In genomic region chr7:18508441-18509427, GRCh38 we compare ENCODE assay signal across 7 cellular contexts. TPM values are rescaled to one million over a fixed set of nuclear protein-coding genes. Genes with fewer than 3 reads are reported as not detected.
DNase-seq lines count a peak whose midpoint lies in the region; ATAC-seq and TF ChIP-seq lines count a peak whose summit lies in the region.

No MANE protein-coding gene starts in this region.

- H3K4me3 Mint-ChIP-seq in dendritic cell treated with granulocyte-macrophage colony-stimulating factor and Interleukin-4, amounts not matched to agents 40 ng/mL and 50 ng/mL, for 4 days: no peak overlapping the region
- peak overlapping the region in 1 of 10 donors; percentile 30 for H3K4me3 Mint-ChIP-seq in naive thymus-derived CD4-positive, alpha-beta T cell

- intact Hi-C loops in dendritic cell treated with granulocyte-macrophage colony-stimulating factor and Interleukin-4, amounts not matched to agents 40 ng/mL and 50 ng/mL, for 4 days (cut with micrococcal nuclease): no loop called here
- intact Hi-C loops in naive thymus-derived CD4-positive, alpha-beta T cell (cut with micrococcal nuclease): no loop called here

- POLR2A ChIA-PET in HEK293 (lab: Yijun Ruan, JAX): no interaction called here
- POLR2A ChIA-PET in naive thymus-derived CD4-positive, alpha-beta T cell (lab: Charles Lee): no interaction called here

- H3K4me1 ChIP-seq in HEK293 (ENCODE audit: control insufficient read depth, insufficient read depth, low read length): no peaks in the 10 kb centered on the region
- no peaks in the 10 kb centered on the region for H3K4me1 ChIP-seq in naive thymus-derived CD4-positive, alpha-beta T cell (ENCODE audit: control insufficient read depth in 2 of 2, insufficient read depth in 2 of 2, low read length in 2 of 2)

- ATAC-seq in GM18508 (IDR thresholded peaks at IDR 0.05; ENCODE audit: insufficient read depth, unreplicated experiment): peak; percentile 77
- ATAC-seq in naive thymus-derived CD4-positive, alpha-beta T cell: peak; percentile 62

- no peak for TF ChIP-seq CTCF in HEK293 (tag by site-specific recombination; IDR thresholded peaks at IDR 0.05)

- H3K36me3 ChIP-seq in HEK293 (ENCODE audit: control insufficient read depth in 2 of 2, insufficient read depth in 1 of 2, low read length in 2 of 2): no peaks in the 10 kb centered on the region
- no peaks in the 10 kb centered on the region for H3K36me3 ChIP-seq in MG63
- no peaks in the 10 kb centered on the region for H3K36me3 ChIP-seq in naive thymus-derived CD4-positive, alpha-beta T cell (ENCODE audit: control insufficient read depth in 2 of 3, insufficient read depth in 3 of 3, low read length in 3 of 3)

- no peaks in the 10 kb centered on the region for H3K27me3 Mint-ChIP-seq in dendritic cell treated with granulocyte-macrophage colony-stimulating factor and Interleukin-4, amounts not matched to agents 40 ng/mL and 50 ng/mL, for 4 days
- H3K27me3 Mint-ChIP-seq in naive thymus-derived CD4-positive, alpha-beta T cell: no peaks in the 10 kb centered on the region

- peak overlapping the region; percentile 11 for H3K4me3 ChIP-seq in HEK293 (ENCODE audit: low read depth, low read length)
- H3K4me3 ChIP-seq in MG63: no peak overlapping the region
- no peak overlapping the region for H3K4me3 ChIP-seq in naive thymus-derived CD4-positive, alpha-beta T cell (ENCODE audit: low read length)

- peak overlapping the region; percentile 58 for H3K27ac Mint-ChIP-seq in dendritic cell treated with granulocyte-macrophage colony-stimulating factor and Interleukin-4, amounts not matched to agents 40 ng/mL and 50 ng/mL, for 4 days
- H3K27ac Mint-ChIP-seq in naive thymus-derived CD4-positive, alpha-beta T cell: peak overlapping the region in 1 of 9 donors; percentile 75

- CTCF ChIA-PET in HEK293 (lab: Yijun Ruan, JAX): interaction anchor here (1.2 to 1.3 kb wide), 2 partner anchors 59 to 156 kb away, joined by 4 read pairs; no protein-coding TSS in a partner anchor
- CTCF ChIA-PET in naive thymus-derived CD4-positive, alpha-beta T cell (lab: Charles Lee): no interaction called here

- H3K36me3 Mint-ChIP-seq in dendritic cell treated with granulocyte-macrophage colony-stimulating factor and Interleukin-4, amounts not matched to agents 40 ng/mL and 50 ng/mL, for 4 days (ENCODE audit: low read depth): no peaks in the 10 kb centered on the region
- no peaks in the 10 kb centered on the region for H3K36me3 Mint-ChIP-seq in naive thymus-derived CD4-positive, alpha-beta T cell

- no peaks in the 10 kb centered on the region for H3K9me3 Mint-ChIP-seq in dendritic cell treated with granulocyte-macrophage colony-stimulating factor and Interleukin-4, amounts not matched to agents 40 ng/mL and 50 ng/mL, for 4 days
- H3K9me3 Mint-ChIP-seq in naive thymus-derived CD4-positive, alpha-beta T cell: peaks cover 0 to 8% (median 0%) of the 10 kb centered on the region in 11 donors

- peaks cover 34% of the 10 kb centered on the region for H3K4me1 Mint-ChIP-seq in dendritic cell treated with granulocyte-macrophage colony-stimulating factor and Interleukin-4, amounts not matched to agents 40 ng/mL and 50 ng/mL, for 4 days (ENCODE audit: low read depth)
- H3K4me1 Mint-ChIP-seq in naive thymus-derived CD4-positive, alpha-beta T cell: peaks cover 0 to 16% (median 0%) of the 10 kb centered on the region in 7 donors

- H3K9me3 ChIP-seq in HEK293 (ENCODE audit: control insufficient read depth, insufficient read depth, low read depth, low read length): no peaks in the 10 kb centered on the region
- H3K9me3 ChIP-seq in MG63: no peaks in the 10 kb centered on the region
- H3K9me3 ChIP-seq in naive thymus-derived CD4-positive, alpha-beta T cell (ENCODE audit: control insufficient read depth in 2 of 3, low read length in 3 of 3): no peaks in the 10 kb centered on the region

- no peak overlapping the region for H3K27ac ChIP-seq in HEK293 (ENCODE audit: extremely low read depth, low read depth, low read length)
- no peak overlapping the region for H3K27ac ChIP-seq in naive thymus-derived CD4-positive, alpha-beta T cell (ENCODE audit: low read depth, low read length)

- DNase-seq in MG63 (peak; percentile 27), NCI-H2227 treated with DMSO at 0.1 percent for 48 hours (lab: John Stamatoyannopoulos, UW) (no peak), DMS79 (lab: John Stamatoyannopoulos, UW) (no peak)
- no peak for DNase-seq in naive thymus-derived CD4-positive, alpha-beta T cell

- no peaks in the 10 kb centered on the region for H3K27me3 ChIP-seq in MG63
- H3K27me3 ChIP-seq in naive thymus-derived CD4-positive, alpha-beta T cell (ENCODE audit: control insufficient read depth in 2 of 2, insufficient read depth in 2 of 2, low read length in 2 of 2): no peaks in the 10 kb centered on the region

TF ChIP-seq in HEK293, 187 proteins besides CTCF, POLR2A, EP300 and RAD21:
- TF ChIP-seq ZNF221 (tag by site-specific recombination; IDR thresholded peaks at IDR 0.05; ENCODE audit: borderline replicate concordance) (no peak), ZNF114 (tag by site-specific recombination; IDR thresholded peaks at IDR 0.05) (no peak), BCL11A (tag by site-specific recombination; IDR thresholded peaks at IDR 0.05; ENCODE audit: low read depth) (no peak), PATZ1 (tag by site-specific recombination; IDR thresholded peaks at IDR 0.05) (no peak), ZSCAN18 (tag by site-specific recombination; IDR thresholded peaks at IDR 0.05) (no peak), ZSCAN16 (tag by site-specific recombination; IDR thresholded peaks at IDR 0.05) (no peak), MYNN (tag by site-specific recombination; IDR thresholded peaks at IDR 0.05; ENCODE audit: borderline replicate concordance) (no peak)
- TF ChIP-seq, protein P1, sequence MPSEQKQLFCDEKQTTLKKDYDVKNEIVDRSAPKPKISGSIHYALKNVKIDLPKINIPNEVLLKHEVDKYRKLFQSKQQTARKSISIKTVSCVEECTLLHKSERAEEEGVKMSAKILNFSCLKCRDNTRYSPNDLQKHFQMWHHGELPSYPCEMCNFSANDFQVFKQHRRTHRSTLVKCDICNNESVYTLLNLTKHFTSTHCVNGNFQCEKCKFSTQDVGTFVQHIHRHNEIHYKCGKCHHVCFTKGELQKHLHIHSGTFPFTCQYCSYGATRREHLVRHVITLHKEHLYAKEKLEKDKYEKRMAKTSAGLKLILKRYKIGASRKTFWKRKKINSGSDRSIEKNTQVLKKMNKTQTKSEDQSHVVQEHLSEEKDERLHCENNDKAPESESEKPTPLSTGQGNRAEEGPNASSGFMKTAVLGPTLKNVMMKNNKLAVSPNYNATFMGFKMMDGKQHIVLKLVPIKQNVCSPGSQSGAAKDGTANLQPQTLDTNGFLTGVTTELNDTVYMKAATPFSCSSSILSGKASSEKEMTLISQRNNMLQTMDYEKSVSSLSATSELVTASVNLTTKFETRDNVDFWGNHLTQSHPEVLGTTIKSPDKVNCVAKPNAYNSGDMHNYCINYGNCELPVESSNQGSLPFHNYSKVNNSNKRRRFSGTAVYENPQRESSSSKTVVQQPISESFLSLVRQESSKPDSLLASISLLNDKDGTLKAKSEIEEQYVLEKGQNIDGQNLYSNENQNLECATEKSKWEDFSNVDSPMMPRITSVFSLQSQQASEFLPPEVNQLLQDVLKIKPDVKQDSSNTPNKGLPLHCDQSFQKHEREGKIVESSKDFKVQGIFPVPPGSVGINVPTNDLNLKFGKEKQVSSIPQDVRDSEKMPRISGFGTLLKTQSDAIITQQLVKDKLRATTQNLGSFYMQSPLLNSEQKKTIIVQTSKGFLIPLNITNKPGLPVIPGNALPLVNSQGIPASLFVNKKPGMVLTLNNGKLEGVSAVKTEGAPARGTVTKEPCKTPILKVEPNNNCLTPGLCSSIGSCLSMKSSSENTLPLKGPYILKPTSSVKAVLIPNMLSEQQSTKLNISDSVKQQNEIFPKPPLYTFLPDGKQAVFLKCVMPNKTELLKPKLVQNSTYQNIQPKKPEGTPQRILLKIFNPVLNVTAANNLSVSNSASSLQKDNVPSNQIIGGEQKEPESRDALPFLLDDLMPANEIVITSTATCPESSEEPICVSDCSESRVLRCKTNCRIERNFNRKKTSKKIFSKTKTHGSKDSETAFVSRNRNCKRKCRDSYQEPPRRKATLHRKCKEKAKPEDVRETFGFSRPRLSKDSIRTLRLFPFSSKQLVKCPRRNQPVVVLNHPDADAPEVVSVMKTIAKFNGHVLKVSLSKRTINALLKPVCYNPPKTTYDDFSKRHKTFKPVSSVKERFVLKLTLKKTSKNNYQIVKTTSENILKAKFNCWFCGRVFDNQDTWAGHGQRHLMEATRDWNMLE (tag by site-specific recombination; conservative IDR thresholded peaks at IDR 0.05; ENCODE audit: low read depth): no peak
TF ChIP-seq in HEK293: peak in this region for 0.

RNA-seq across cellular contexts. Expression of gene HDAC9, which starts 13.2 kb away (rescaled TPM):
- 0.03 TPM in 1 of 2 replicates, not detected in the other for total RNA-seq in MG63 (2014; rRNA removed; shearing (Covaris generic); ENCODE audit: low replicate concordance)
- 10 to 100 TPM in 1 of 5 experiments, 1 to 10 TPM in 2, under 1 TPM in 2; 0.08 to 32.1 (median 1.5) TPM for total RNA-seq in naive thymus-derived CD4-positive, alpha-beta T cell
- under 1 TPM; 0.10 to 0.28 TPM for polyA plus RNA-seq in naive thymus-derived CD4-positive, alpha-beta T cell
